ENCODE assay signal across 1 cellular context in the genomic region with DNA sequence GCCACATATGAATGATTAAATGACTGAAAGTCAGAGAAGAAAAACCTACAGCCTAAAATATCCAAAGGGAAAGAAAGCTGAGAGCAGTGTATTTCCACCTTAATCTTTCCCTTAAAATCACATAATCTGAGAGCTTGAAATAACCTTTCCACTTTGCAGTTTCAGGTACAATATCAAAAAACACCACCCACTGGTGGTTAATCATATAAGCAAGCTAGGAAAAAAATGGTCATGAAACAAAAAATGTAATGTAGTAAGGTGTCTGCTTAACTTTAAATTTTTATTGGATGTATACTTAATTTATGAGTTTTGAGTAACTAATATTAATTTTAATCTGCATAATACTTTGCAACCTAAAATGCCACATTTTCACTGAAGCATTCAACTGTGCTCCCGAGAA.
TF ChIP-seq lines count a peak whose summit lies in the region.

No MANE protein-coding gene starts in this region.

TF ChIP-seq in HepG2, 621 proteins besides CTCF, POLR2A, EP300 and RAD21:
- TF ChIP-seq, protein P1, sequence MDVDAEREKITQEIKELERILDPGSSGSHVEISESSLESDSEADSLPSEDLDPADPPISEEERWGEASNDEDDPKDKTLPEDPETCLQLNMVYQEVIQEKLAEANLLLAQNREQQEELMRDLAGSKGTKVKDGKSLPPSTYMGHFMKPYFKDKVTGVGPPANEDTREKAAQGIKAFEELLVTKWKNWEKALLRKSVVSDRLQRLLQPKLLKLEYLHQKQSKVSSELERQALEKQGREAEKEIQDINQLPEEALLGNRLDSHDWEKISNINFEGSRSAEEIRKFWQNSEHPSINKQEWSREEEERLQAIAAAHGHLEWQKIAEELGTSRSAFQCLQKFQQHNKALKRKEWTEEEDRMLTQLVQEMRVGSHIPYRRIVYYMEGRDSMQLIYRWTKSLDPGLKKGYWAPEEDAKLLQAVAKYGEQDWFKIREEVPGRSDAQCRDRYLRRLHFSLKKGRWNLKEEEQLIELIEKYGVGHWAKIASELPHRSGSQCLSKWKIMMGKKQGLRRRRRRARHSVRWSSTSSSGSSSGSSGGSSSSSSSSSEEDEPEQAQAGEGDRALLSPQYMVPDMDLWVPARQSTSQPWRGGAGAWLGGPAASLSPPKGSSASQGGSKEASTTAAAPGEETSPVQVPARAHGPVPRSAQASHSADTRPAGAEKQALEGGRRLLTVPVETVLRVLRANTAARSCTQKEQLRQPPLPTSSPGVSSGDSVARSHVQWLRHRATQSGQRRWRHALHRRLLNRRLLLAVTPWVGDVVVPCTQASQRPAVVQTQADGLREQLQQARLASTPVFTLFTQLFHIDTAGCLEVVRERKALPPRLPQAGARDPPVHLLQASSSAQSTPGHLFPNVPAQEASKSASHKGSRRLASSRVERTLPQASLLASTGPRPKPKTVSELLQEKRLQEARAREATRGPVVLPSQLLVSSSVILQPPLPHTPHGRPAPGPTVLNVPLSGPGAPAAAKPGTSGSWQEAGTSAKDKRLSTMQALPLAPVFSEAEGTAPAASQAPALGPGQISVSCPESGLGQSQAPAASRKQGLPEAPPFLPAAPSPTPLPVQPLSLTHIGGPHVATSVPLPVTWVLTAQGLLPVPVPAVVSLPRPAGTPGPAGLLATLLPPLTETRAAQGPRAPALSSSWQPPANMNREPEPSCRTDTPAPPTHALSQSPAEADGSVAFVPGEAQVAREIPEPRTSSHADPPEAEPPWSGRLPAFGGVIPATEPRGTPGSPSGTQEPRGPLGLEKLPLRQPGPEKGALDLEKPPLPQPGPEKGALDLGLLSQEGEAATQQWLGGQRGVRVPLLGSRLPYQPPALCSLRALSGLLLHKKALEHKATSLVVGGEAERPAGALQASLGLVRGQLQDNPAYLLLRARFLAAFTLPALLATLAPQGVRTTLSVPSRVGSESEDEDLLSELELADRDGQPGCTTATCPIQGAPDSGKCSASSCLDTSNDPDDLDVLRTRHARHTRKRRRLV (CRISPR knock-in tag; IDR thresholded peaks at IDR 0.05) = no peak
- TF ChIP-seq, protein P2, sequence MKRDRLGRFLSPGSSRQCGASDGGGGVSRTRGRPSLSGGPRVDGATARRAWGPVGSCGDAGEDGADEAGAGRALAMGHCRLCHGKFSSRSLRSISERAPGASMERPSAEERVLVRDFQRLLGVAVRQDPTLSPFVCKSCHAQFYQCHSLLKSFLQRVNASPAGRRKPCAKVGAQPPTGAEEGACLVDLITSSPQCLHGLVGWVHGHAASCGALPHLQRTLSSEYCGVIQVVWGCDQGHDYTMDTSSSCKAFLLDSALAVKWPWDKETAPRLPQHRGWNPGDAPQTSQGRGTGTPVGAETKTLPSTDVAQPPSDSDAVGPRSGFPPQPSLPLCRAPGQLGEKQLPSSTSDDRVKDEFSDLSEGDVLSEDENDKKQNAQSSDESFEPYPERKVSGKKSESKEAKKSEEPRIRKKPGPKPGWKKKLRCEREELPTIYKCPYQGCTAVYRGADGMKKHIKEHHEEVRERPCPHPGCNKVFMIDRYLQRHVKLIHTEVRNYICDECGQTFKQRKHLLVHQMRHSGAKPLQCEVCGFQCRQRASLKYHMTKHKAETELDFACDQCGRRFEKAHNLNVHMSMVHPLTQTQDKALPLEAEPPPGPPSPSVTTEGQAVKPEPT (CRISPR knock-in tag; IDR thresholded peaks at IDR 0.05; ENCODE audit: low read depth) = no peak
- TF ChIP-seq NAIF1 (CRISPR knock-in tag; IDR thresholded peaks at IDR 0.05; ENCODE audit: borderline replicate concordance) (no peak), SP1 (IDR thresholded peaks at IDR 0.05) (no peak), SP1 (CRISPR knock-in tag; IDR thresholded peaks at IDR 0.05) (no peak), ZFP62 (CRISPR knock-in tag; IDR thresholded peaks at IDR 0.05) (no peak), ZNF570 (CRISPR knock-in tag; IDR thresholded peaks at IDR 0.05; ENCODE audit: borderline replicate concordance) (no peak), SMAD3 (CRISPR knock-in tag; IDR thresholded peaks at IDR 0.05) (no peak), MED13 (CRISPR knock-in tag; IDR thresholded peaks at IDR 0.05) (no peak), CHD2 (IDR thresholded peaks at IDR 0.05; ENCODE audit: low read depth, low read length) (no peak)
- TF ChIP-seq, protein P3, sequence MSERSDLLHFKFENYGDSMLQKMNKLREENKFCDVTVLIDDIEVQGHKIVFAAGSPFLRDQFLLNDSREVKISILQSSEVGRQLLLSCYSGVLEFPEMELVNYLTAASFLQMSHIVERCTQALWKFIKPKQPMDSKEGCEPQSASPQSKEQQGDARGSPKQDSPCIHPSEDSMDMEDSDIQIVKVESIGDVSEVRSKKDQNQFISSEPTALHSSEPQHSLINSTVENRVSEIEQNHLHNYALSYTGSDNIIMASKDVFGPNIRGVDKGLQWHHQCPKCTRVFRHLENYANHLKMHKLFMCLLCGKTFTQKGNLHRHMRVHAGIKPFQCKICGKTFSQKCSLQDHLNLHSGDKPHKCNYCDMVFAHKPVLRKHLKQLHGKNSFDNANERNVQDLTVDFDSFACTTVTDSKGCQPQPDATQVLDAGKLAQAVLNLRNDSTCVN (CRISPR knock-in tag; IDR thresholded peaks at IDR 0.05; ENCODE audit: borderline replicate concordance) = no peak
